In the genomic region with DNA sequence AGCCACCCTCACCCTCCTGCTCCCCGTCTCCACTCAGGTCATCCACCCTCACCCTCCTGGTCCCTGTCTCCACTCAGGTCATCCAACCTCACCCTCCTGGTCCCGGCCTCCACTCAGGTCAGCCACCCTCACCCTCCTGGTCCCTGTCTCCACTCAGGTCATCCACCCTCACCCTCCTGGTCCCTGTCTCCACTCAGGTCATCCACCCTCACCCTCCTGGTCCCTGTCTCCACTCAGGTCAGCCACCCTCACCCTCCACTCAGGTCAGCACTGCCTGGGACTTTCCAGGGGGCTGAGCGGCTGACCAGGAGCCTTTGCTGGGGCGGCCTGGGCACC, we compare ENCODE assay signal across 15 cellular contexts. TPM values are rescaled to one million over a fixed set of nuclear protein-coding genes. Genes with fewer than 3 reads are reported as not detected.
DNase-seq lines count a peak whose midpoint lies in the region; ATAC-seq and TF ChIP-seq lines count a peak whose summit lies in the region.
"Not testable (repeated sequence)": the region's sequence is repeated elsewhere in the genome, so short reads cannot be mapped to it uniquely, and the experiment has no call there.
"Had no signal": no experiment of that assay in that cellular context is flagged by ENCODE, and none has a peak within 500 bp of the region (broad histone marks: within the 10 kb centered on the region; RNA-seq: fewer than 3 reads in every experiment).

No MANE protein-coding gene starts in this region.

- not testable (repeated sequence) for H2BK120ac ChIP-seq in mesendoderm (ENCODE audit: low read depth, low read length)

- not testable (repeated sequence) for H2BK15ac ChIP-seq in mesendoderm (replicated peaks; ENCODE audit: low read depth)

- DNase-seq in adrenal gland; heart left ventricle; mesendoderm; spleen; vagina (ENCODE audit: extremely low spot score in 2 of 2): not testable (repeated sequence)

- H3K79me2 ChIP-seq in mesendoderm (ENCODE audit: control insufficient read depth, insufficient read depth, low read length) = not testable (repeated sequence)

- H3K23ac ChIP-seq in mesendoderm (ENCODE audit: low read length) = not testable (repeated sequence)

- H3K9me3 ChIP-seq in HUES64 (ENCODE audit: insufficient read depth, low read depth, low read length); adrenal gland (replicated peaks in 1 of 3); heart left ventricle; spleen; vagina: not testable (repeated sequence)

- intact Hi-C loops in adrenal gland (cut with DNase I) (loop anchor here in 1 of 2 donors (10.0 kb wide), 1 partner anchor 149 kb away; the partner anchor contains the start of genes ARFRP1 and ZGPAT), heart left ventricle (cut with DNase I) (loop anchor here in 1 of 10 donors (2.0 kb wide), 1 partner anchor 23 kb away; the partner anchor contains the start of gene ZBTB46)
- intact Hi-C loops in spleen (cut with DNase I; ENCODE audit: low total_unique reads); vagina (cut with DNase I): not testable (repeated sequence)

- not testable (repeated sequence) for H4K5ac ChIP-seq in mesendoderm (ENCODE audit: low read length)

- H3K9ac ChIP-seq in HUES64 (ENCODE audit: low read depth, low read length) = not testable (repeated sequence)
- H3K9ac ChIP-seq in mesendoderm (ENCODE audit: low read length) = peak overlapping the region; percentile 13

- H3K4me3 ChIP-seq in HUES64 (ENCODE audit: low read length); adrenal gland; mesendoderm (ENCODE audit: low read length); spleen; vagina: not testable (repeated sequence)
- H3K4me3 ChIP-seq in heart left ventricle = peak overlapping the region in 1 of 12 donors; percentile 41

- H4K8ac ChIP-seq in mesendoderm (ENCODE audit: low read depth, low read length) = not testable (repeated sequence)

- H3K4me1 ChIP-seq in HUES64 (ENCODE audit: insufficient read depth, low read length) (peaks cover 32% of the 10 kb centered on the region), adrenal gland (replicated peaks in 1 of 2) (peaks cover 42 to 45% of the 10 kb centered on the region in 2 donors), heart left ventricle (peaks cover 21 to 67% (median 50%) of the 10 kb centered on the region in 12 donors), spleen (peaks cover 38 to 69% (median 52%) of the 10 kb centered on the region in 6 donors), vagina (peaks cover 42% of the 10 kb centered on the region)
- not testable (repeated sequence) for H3K4me1 ChIP-seq in mesendoderm (ENCODE audit: control insufficient read depth, low read depth, low read length)

- H3K27me3 ChIP-seq in HUES64 (ENCODE audit: insufficient read depth, low read length); adrenal gland; heart left ventricle; mesendoderm (ENCODE audit: insufficient read depth, low read length, poor library complexity); vagina: not testable (repeated sequence)
- H3K27me3 ChIP-seq in spleen (replicated peaks in 1 of 7) = peaks cover 0 to 42% (median 11%) of the 10 kb centered on the region in 7 donors

- TF ChIP-seq CTCF in adrenal gland (IDR thresholded peaks at IDR 0.05); heart left ventricle (IDR thresholded peaks at IDR 0.05); spleen (IDR thresholded peaks at IDR 0.05 in 8 of 11, conservative IDR thresholded peaks at IDR 0.05 in 3 of 11); vagina (IDR thresholded peaks at IDR 0.05): not testable (repeated sequence)

- TF ChIP-seq POLR2A in adrenal gland (IDR thresholded peaks at IDR 0.05); heart left ventricle (IDR thresholded peaks at IDR 0.05); spleen (IDR thresholded peaks at IDR 0.05); vagina (IDR thresholded peaks at IDR 0.05): not testable (repeated sequence)

- peak overlapping the region; percentile 66 for H3K4ac ChIP-seq in mesendoderm (ENCODE audit: low read depth, low read length)

- H3K27ac ChIP-seq in HUES64 (ENCODE audit: low read depth, low read length) = peak overlapping the region; percentile 52; the same call in 1 of the 2 replicates
- peak overlapping the region in 4 of 5 donors; percentile 47 to 79 (median 64) for H3K27ac ChIP-seq in adrenal gland
- H3K27ac ChIP-seq in heart left ventricle = peak overlapping the region; percentile 82 to 96 (median 90)
- not testable (repeated sequence) for H3K27ac ChIP-seq in mesendoderm (ENCODE audit: low read depth, low read length)
- H3K27ac ChIP-seq in spleen = peak overlapping the region; percentile 75 to 99 (median 82)
- peak overlapping the region; percentile 67 for H3K27ac ChIP-seq in vagina

- H2BK5ac ChIP-seq in mesendoderm (ENCODE audit: low read length) = peak overlapping the region; percentile 35

- H2AK5ac ChIP-seq in mesendoderm (ENCODE audit: low read length) = peak overlapping the region; percentile 85

- peak overlapping the region; percentile 71 for H3K18ac ChIP-seq in mesendoderm (ENCODE audit: low read length)

- ATAC-seq in heart left ventricle = not testable (repeated sequence)

- H3K56ac ChIP-seq in mesendoderm (ENCODE audit: low read length) = peak overlapping the region; percentile 89

- H3K4me2 ChIP-seq in mesendoderm (ENCODE audit: low read length) = not testable (repeated sequence)

- H3K36me3 ChIP-seq in HUES64 (ENCODE audit: insufficient read depth, low read length); adrenal gland (replicated peaks in 1 of 2); heart left ventricle; mesendoderm (ENCODE audit: control insufficient read depth, insufficient read depth, low read length); spleen; vagina: not testable (repeated sequence)

- H3K79me1 ChIP-seq in mesendoderm (ENCODE audit: low read length) = not testable (repeated sequence)

- WGBS in HUES64 = 91% methylated on average over 4 of the region's 4 CpGs
- 62 to 100% (median 76%) methylated on average over 2 to 4 of the region's 4 CpGs for WGBS in adrenal gland, 4 donors
- 58 to 64% (median 61%) methylated on average over 4 of the region's 4 CpGs for WGBS in heart left ventricle, 4 donors
- WGBS in mesendoderm (ENCODE audit: extremely low coverage, insufficient coverage, low lambda C conversion rate) = no CpG with 5 or more reads among the region's 4 CpGs
- 43 to 54% (median 46%) methylated on average over 4 of the region's 4 CpGs for WGBS in spleen, 5 donors

RNA-seq across cellular contexts. Expression of gene ABHD16B, which starts 7.6 kb away (rescaled TPM):
- polyA plus RNA-seq in HUES64 (2013, experiment 1 of 2) = not detected
- not detected for polyA plus RNA-seq in HUES64 (2013, experiment 2 of 2)
- total RNA-seq in adrenal gland = not detected
- 1 to 10 TPM in 1 of 3 donors, under 1 TPM in 1, not detected in 1; 0.54 to 1.2 TPM for polyA plus RNA-seq in adrenal gland
- not detected for total RNA-seq in heart left ventricle
- under 1 TPM; 0.12 to 0.72 TPM for polyA plus RNA-seq in heart left ventricle
- not detected for polyA plus RNA-seq in mesendoderm (2013, experiment 1 of 2)
- not detected for polyA plus RNA-seq in mesendoderm (2013, experiment 2 of 2)
- not detected for total RNA-seq in spleen
- under 1 TPM; 0.49 to 0.86 (median 0.57) TPM for polyA plus RNA-seq in spleen
- total RNA-seq in vagina = not detected
- total RNA-seq: activated naive CD4-positive, alpha-beta T cell treated with anti-CD3 and anti-CD28 coated beads for 36 hours; bronchial epithelial cell; CD4-positive, alpha-beta T cell; H9; HT-29; kidney; mammary epithelial cell; myocyte; PC-3 had no signal
- polyA plus RNA-seq: mammary epithelial cell had no signal

RNA-seq across cellular contexts. Expression of gene TPD52L2, which starts 11.4 kb away (rescaled TPM):
- polyA plus RNA-seq in HUES64 (2013, experiment 1 of 2) = 68.5 TPM
- polyA plus RNA-seq in HUES64 (2013, experiment 2 of 2) = 63.7 TPM
- 100 to 1,000 TPM in 6 of 8 donors, 10 to 100 TPM in 2; 88.1 to 125 (median 113) TPM for total RNA-seq in adrenal gland
- 100 to 1,000 TPM in 2 of 3 donors, 10 to 100 TPM in 1; 92.2 to 114 (median 110) TPM for polyA plus RNA-seq in adrenal gland
- total RNA-seq in heart left ventricle = 100 to 1,000 TPM in 1 of 9 donors, 10 to 100 TPM in 8; 65.0 to 122 (median 72.2) TPM
- polyA plus RNA-seq in heart left ventricle = 100 to 1,000 TPM in 1 of 2 donors, 10 to 100 TPM in 1; 44.4 to 179 TPM
- polyA plus RNA-seq in mesendoderm (2013, experiment 1 of 2) = 68.0 TPM
- 67.4 TPM for polyA plus RNA-seq in mesendoderm (2013, experiment 2 of 2)
- 100 to 1,000 TPM in 1 of 7 donors, 10 to 100 TPM in 6; 66.3 to 102 (median 92.1) TPM for total RNA-seq in spleen
- 10 to 100 TPM; 60.2 to 94.6 (median 63.5) TPM for polyA plus RNA-seq in spleen
- 90.1 TPM for total RNA-seq in vagina

RNA-seq across cellular contexts. Expression of gene ZBTB46, which starts 22.6 kb away (rescaled TPM):
- 5.9 TPM for polyA plus RNA-seq in HUES64 (2013, experiment 1 of 2)
- 8.4 TPM for polyA plus RNA-seq in HUES64 (2013, experiment 2 of 2)
- 10 to 100 TPM in 5 of 8 donors, 1 to 10 TPM in 3; 7.7 to 22.4 (median 13.8) TPM for total RNA-seq in adrenal gland
- polyA plus RNA-seq in adrenal gland = 10 to 100 TPM in 1 of 3 donors, 1 to 10 TPM in 1, under 1 TPM in 1; 0.77 to 11.3 (median 5.4) TPM
- 10 to 100 TPM; 11.2 to 27.4 (median 14.4) TPM for total RNA-seq in heart left ventricle
- 1 to 10 TPM; 6.6 to 8.2 TPM for polyA plus RNA-seq in heart left ventricle
- polyA plus RNA-seq in mesendoderm (2013, experiment 1 of 2) = 4.2 TPM
- polyA plus RNA-seq in mesendoderm (2013, experiment 2 of 2) = 4.3 TPM
- 10 to 100 TPM; 27.6 to 76.5 (median 35.9) TPM for total RNA-seq in spleen
- 10 to 100 TPM in 1 of 3 donors, 1 to 10 TPM in 2; 3.6 to 14.7 (median 4.7) TPM for polyA plus RNA-seq in spleen
- total RNA-seq in vagina = 7.4 TPM

RNA-seq across cellular contexts. Expression of gene DNAJC5, which starts 41.2 kb away (rescaled TPM):
- polyA plus RNA-seq in HUES64 (2013, experiment 1 of 2) = 19.1 TPM
- polyA plus RNA-seq in HUES64 (2013, experiment 2 of 2) = 19.7 TPM
- total RNA-seq in adrenal gland (10 to 100 TPM; 53.8 to 78.0 (median 64.8) TPM), heart left ventricle (10 to 100 TPM; 34.8 to 57.1 (median 46.1) TPM), spleen (10 to 100 TPM; 47.5 to 83.1 (median 65.4) TPM), vagina (25.8 TPM)
- polyA plus RNA-seq in adrenal gland (10 to 100 TPM; 26.5 to 31.7 (median 29.7) TPM), heart left ventricle (10 to 100 TPM; 21.1 to 46.3 TPM), spleen (10 to 100 TPM; 12.7 to 32.3 (median 15.2) TPM)
- 17.5 TPM for polyA plus RNA-seq in mesendoderm (2013, experiment 1 of 2)
- polyA plus RNA-seq in mesendoderm (2013, experiment 2 of 2) = 17.4 TPM
